ENCODE assay signal across 10 cellular contexts in the genomic region with DNA sequence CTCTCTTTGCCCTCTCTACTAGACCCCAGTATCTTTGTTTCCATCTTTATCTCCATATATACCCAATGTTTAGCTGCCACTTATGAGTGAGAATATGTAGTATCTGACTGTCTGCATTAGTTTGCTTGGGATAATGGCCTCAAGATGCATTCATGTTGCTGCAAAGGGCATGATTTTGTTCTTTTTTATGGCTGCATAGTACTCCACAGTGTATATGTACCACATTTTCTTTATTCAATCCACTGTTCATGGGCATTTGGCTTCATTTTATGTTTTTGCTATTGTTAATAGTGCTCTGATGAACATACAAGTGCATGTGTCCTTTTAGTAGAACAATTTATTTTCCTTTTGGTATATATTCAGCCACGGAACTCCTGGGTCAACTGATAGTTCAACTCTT.
"Had no signal": no experiment of that assay in that cellular context is flagged by ENCODE, and none has a peak within 500 bp of the region (broad histone marks: within the 10 kb centered on the region; RNA-seq: fewer than 3 reads in every experiment).

No MANE protein-coding gene starts in this region.

- H2AFZ ChIP-seq: GM23248, GM23338 had no signal

- DNase-seq: GM23248, GOT3, H7, H9, HCEC 1CT, HFFc6 had no signal

- H3K4me3 ChIP-seq: GM23248, GM23338, HAP-1 had no signal

- H3K4me2 ChIP-seq: GM23338 had no signal

- ATAC-seq: GM23338, HCT116 had no signal

- H3K9me3 ChIP-seq: HAP-1 had no signal

- H3K4me3 Mint-ChIP-seq: GM23338, H9, HFFc6 had no signal

- H3K27ac Mint-ChIP-seq: GM23338, HFFc6 had no signal

- H3K9ac ChIP-seq: GM23248 had no signal

- H3K27ac ChIP-seq: GM23248 had no signal

- H3K36me3 ChIP-seq: HAP-1 had no signal

- H3K4me1 Mint-ChIP-seq: GM23338, H9 had no signal

- H3K4me1 ChIP-seq: HAP-1 had no signal

- FAIRE-seq: H54 had no signal
